Comparison of ENCODE assay signal across 7 cellular contexts in the genomic region with DNA sequence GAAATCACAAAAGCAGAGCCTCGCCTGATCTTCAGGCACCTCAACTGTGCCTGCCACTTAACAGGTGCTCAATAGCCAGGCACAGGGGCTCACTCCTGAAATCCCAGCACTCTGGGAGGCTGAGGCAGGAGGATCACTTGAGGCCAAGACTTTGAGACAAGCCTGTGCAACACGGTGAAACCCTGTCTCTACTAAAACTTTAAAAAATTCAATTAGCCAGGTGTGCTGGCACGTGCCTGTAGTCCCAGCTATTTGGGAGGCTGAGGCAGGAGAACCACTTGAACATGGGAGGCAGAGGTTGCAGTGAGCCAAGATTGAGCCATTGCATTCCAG. TPM values are rescaled to one million over a fixed set of nuclear protein-coding genes. Genes with fewer than 3 reads are reported as not detected.
DNase-seq lines count a peak whose midpoint lies in the region; ATAC-seq and TF ChIP-seq lines count a peak whose summit lies in the region.
"Not testable (repeated sequence)": the region's sequence is repeated elsewhere in the genome, so short reads cannot be mapped to it uniquely, and the experiment has no call there.

No MANE protein-coding gene starts in this region.

- H3K27ac ChIP-seq in GM23338 (ENCODE audit: low read depth) (peak overlapping the region; percentile 34; the same call in 1 of the 2 replicates), Panc1 (ENCODE audit: low read length) (peak overlapping the region; percentile 96), angular gyrus (ENCODE audit: low read depth, low read length) (peak overlapping the region; percentile 40), colonic mucosa (peak overlapping the region; percentile 79), left ventricle myocardium inferior (replicated peaks) (peak overlapping the region; percentile 3)

- H2AFZ ChIP-seq in GM23338 = not testable (repeated sequence)

- not testable (repeated sequence) for H3K4me2 ChIP-seq in GM23338

- not testable (repeated sequence) for H3K27me3 ChIP-seq in GM23338 (ENCODE audit: insufficient read depth); Panc1 (ENCODE audit: control insufficient read depth, insufficient read depth, low read length); colonic mucosa; left ventricle myocardium inferior (ENCODE audit: low read depth)

- H3F3A ChIP-seq in GM23338 (replicated peaks; ENCODE audit: low read depth) = not testable (repeated sequence)

- ATAC-seq in GM23338 = not testable (repeated sequence)
- peak; percentile 46 for ATAC-seq in Panc1

- H3K4me3 Mint-ChIP-seq in GM23338, mesothelial cell of epicardium: not testable (repeated sequence)
- H3K4me3 Mint-ChIP-seq in progenitor cell of endocrine pancreas (ENCODE audit: low read depth) = peak overlapping the region; percentile 63

- in situ Hi-C loops in Panc1 (cut with HindIII; ENCODE audit: low pct_unique_long_range_greater_than_20kb, low sequenced_read_pairs) = not testable (repeated sequence)

- intact Hi-C loops in Panc1 (cut with micrococcal nuclease; ENCODE audit: unreplicated experiment); colonic mucosa (cut with DNase I); left ventricle myocardium inferior (cut with micrococcal nuclease): not testable (repeated sequence)

- peaks cover 33% of the 10 kb centered on the region for H3K36me3 Mint-ChIP-seq in GM23338 (ENCODE audit: low read depth)
- H3K36me3 Mint-ChIP-seq in mesothelial cell of epicardium = peaks cover 20% of the 10 kb centered on the region
- peaks cover 33% of the 10 kb centered on the region for H3K36me3 Mint-ChIP-seq in progenitor cell of endocrine pancreas (ENCODE audit: insufficient read depth)

- H4K20me1 ChIP-seq in GM23338 (replicated peaks; ENCODE audit: insufficient read depth) = not testable (repeated sequence)

- not testable (repeated sequence) for H3K9me3 ChIP-seq in Panc1 (ENCODE audit: control insufficient read depth, insufficient read depth, low read depth, low read length); colonic mucosa; left ventricle myocardium inferior (replicated peaks)

- not testable (repeated sequence) for H3K4me1 ChIP-seq in GM23338 (ENCODE audit: insufficient read depth); left ventricle myocardium inferior
- H3K4me1 ChIP-seq in Panc1 (ENCODE audit: control insufficient read depth, insufficient read depth, low read length) (peaks cover 64% of the 10 kb centered on the region), colonic mucosa (peaks cover 15% of the 10 kb centered on the region)

- H3K79me2 ChIP-seq in GM23338 (replicated peaks; ENCODE audit: insufficient read depth) = peaks cover 35% of the 10 kb centered on the region

- not testable (repeated sequence) for TF ChIP-seq CTCF in GM23338 (conservative IDR thresholded peaks at IDR 0.05; ENCODE audit: low read depth in 2 of 2); Panc1 (IDR thresholded peaks at IDR 0.05); colonic mucosa (IDR thresholded peaks at IDR 0.05); left ventricle myocardium inferior (IDR thresholded peaks at IDR 0.05; ENCODE audit: borderline replicate concordance); mesothelial cell of epicardium (IDR thresholded peaks at IDR 0.05; ENCODE audit: unreplicated experiment); progenitor cell of endocrine pancreas (IDR thresholded peaks at IDR 0.05; ENCODE audit: unreplicated experiment)

- not testable (repeated sequence) for H3K36me3 ChIP-seq in GM23338 (ENCODE audit: insufficient read depth); Panc1 (ENCODE audit: control insufficient read depth, insufficient read depth, low read length); colonic mucosa; left ventricle myocardium inferior

- not testable (repeated sequence) for DNase-seq in GM23338 (ENCODE audit: low spot score); Panc1 (ENCODE audit: low read depth, low spot score); left ventricle myocardium inferior; mesothelial cell of epicardium (ENCODE audit: low spot score in 2 of 2, unreplicated experiment in 2 of 2); progenitor cell of endocrine pancreas (ENCODE audit: low spot score, unreplicated experiment)
- peak; percentile 49 for DNase-seq in colonic mucosa

- H3K9ac ChIP-seq in colonic mucosa (ENCODE audit: low read depth in 2 of 2, low read length in 2 of 2) = peak overlapping the region in 1 of 2 donors; percentile 66

- not testable (repeated sequence) for H3K9me2 ChIP-seq in GM23338 (ENCODE audit: insufficient read depth)

- H3K4me1 Mint-ChIP-seq in GM23338 (peaks cover 14% of the 10 kb centered on the region; the same call in 2 of the 3 replicates), mesothelial cell of epicardium (peaks cover 10% of the 10 kb centered on the region), progenitor cell of endocrine pancreas (ENCODE audit: low read depth) (peaks cover 32% of the 10 kb centered on the region)

- H3K27me3 Mint-ChIP-seq in GM23338 (ENCODE audit: insufficient read depth, low read depth, poor library complexity); mesothelial cell of epicardium (ENCODE audit: low read depth); progenitor cell of endocrine pancreas: not testable (repeated sequence)

- H3K9me3 Mint-ChIP-seq in GM23338; mesothelial cell of epicardium; progenitor cell of endocrine pancreas (ENCODE audit: low read depth): not testable (repeated sequence)

- BruUV-seq in Panc1 (replicated peaks; lab: Mats Ljungman, UMichigan) = not testable (repeated sequence)

- CTCF ChIA-PET in Panc1 (lab: Charles Lee) = interaction anchor here (0.6 kb wide), 1 partner anchor 15 kb away, joined by 5 read pairs; no protein-coding TSS in a partner anchor

- POLR2A ChIA-PET in Panc1 (lab: Charles Lee) = interaction anchor here (0.5 to 0.9 kb wide), 3 partner anchors 15 to 89 kb away, joined by 4 to 10 read pairs (median 9); no protein-coding TSS in a partner anchor

- H3K27ac Mint-ChIP-seq in GM23338 (peak overlapping the region; percentile 32), mesothelial cell of epicardium (peak overlapping the region; percentile 92), progenitor cell of endocrine pancreas (peak overlapping the region; percentile 97)

- H3K4me3 ChIP-seq in GM23338, colonic mucosa, left ventricle myocardium inferior: not testable (repeated sequence)
- peak overlapping the region in 1 of 2 experiments; percentile 23; a peak in 2 of 4 replicates for H3K4me3 ChIP-seq in Panc1 (ENCODE audit: low read depth in 2 of 2, low read length in 2 of 2)

RNA-seq across cellular contexts. Expression of gene RHPN2, which starts 22.9 kb away (rescaled TPM):
- 28.8 and 29.6 TPM in 2 replicates for total RNA-seq in GM23338 (2014; rRNA removed; shearing (Covaris generic))
- polyA plus RNA-seq in GM23338 (2016; fragmentation: Nextera tagmentation; extraction: Ambion mirVana) = 14.2 and 15.7 TPM in 2 replicates
- total RNA-seq in Panc1 (2021; ENCODE audit: unreplicated experiment) (227 TPM), colonic mucosa (10 to 100 TPM; 40.0 to 78.3 TPM), left ventricle myocardium inferior (1.0 TPM), mesothelial cell of epicardium (22.2 to 25.9 TPM (median 23.3 TPM) in 3 replicates), progenitor cell of endocrine pancreas (33.9 and 40.2 TPM in 2 replicates)
- 173 TPM for polyA plus RNA-seq in Panc1 (2012; ENCODE audit: insufficient read length)

RNA-seq across cellular contexts. Expression of gene GPATCH1, which starts 39.2 kb away (rescaled TPM):
- 8.1 and 13.6 TPM in 2 replicates for total RNA-seq in GM23338 (2014; rRNA removed; shearing (Covaris generic))
- 11.5 and 12.0 TPM in 2 replicates for polyA plus RNA-seq in GM23338 (2016; fragmentation: Nextera tagmentation; extraction: Ambion mirVana)
- 34.7 TPM for total RNA-seq in Panc1 (2021; ENCODE audit: unreplicated experiment)
- polyA plus RNA-seq in Panc1 (2012; ENCODE audit: insufficient read length) = 30.0 TPM
- total RNA-seq in colonic mucosa = 10 to 100 TPM; 10.0 to 10.9 TPM
- total RNA-seq in left ventricle myocardium inferior = 6.2 TPM
- total RNA-seq in mesothelial cell of epicardium = 10.5 to 13.5 TPM (median 10.7 TPM) in 3 replicates
- total RNA-seq in progenitor cell of endocrine pancreas = 13.4 and 15.6 TPM in 2 replicates

Comparison
In these comparisons a context has a peak if more than half of its experiments do, and no peak if none do; other contexts are left out.
1. H3K27ac ChIP-seq: peak in every context shown above with its lines; median percentile 96 in Panc1; 79 in colonic mucosa; 40 in angular gyrus; 34 in GM23338; 3 in left ventricle myocardium inferior.
2. H3K27ac Mint-ChIP-seq: peak in every context shown above with its lines; median percentile 97 in progenitor cell of endocrine pancreas; 92 in mesothelial cell of epicardium; 32 in GM23338.
3. RNA of gene RHPN2, which starts 22.9 kb away (total RNA-seq): 227 TPM in Panc1 (single experiment), 40.0 to 78.3 TPM in colonic mucosa, 33.9 to 40.2 TPM in progenitor cell of endocrine pancreas, 28.8 to 29.6 TPM in GM23338 and 22.2 to 25.9 TPM in mesothelial cell of epicardium; 1.0 TPM in left ventricle myocardium inferior (single experiment); every median in the first group is over 10 times any median in the second.